In the genomic region with DNA sequence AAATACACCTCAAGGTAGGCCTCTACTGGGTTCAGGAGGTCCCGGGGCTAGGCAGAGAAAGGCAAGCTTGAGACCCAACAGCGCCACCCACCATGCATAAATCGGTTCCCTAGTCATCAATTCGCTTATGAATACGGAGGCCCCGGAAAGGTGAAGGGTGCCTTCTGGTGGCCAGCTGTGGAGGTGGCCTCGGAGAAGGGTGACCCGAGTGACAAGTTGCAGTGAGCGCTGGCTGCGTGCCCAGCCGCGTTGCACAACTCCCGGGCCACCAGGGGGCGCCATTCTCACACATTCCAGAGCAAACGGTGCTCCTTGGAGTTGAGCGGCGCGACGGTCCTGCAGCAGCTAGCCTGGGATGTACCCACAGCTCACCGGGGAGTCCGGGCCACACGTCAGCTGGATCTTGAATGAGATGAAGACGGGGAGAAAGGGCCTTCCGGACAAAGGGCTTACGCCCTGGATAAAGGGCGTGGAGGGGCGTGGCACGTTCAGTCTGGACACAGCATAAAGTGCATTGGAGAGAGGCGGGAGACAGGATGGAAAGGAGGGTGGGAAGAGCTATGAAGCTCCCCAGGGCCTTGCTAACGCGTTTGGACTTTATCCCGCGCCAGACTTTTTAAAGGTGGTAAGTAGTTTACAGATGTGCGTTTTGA, we compare ENCODE assay signal across 1 cellular context.
A peak's percentile ranks its signal among the peaks of the same experiment; 100 is the strongest.
TF ChIP-seq lines count a peak whose summit lies in the region.

No MANE protein-coding gene starts in this region.

TF ChIP-seq in HepG2, 621 proteins besides CTCF, POLR2A, EP300 and RAD21 (continued from another document and continues in another):
- TF ChIP-seq SRSF9 (IDR thresholded peaks at IDR 0.05; ENCODE audit: borderline replicate concordance, insufficient read depth, low read depth, low read length, poor library complexity, severe bottlenecking) (no peak), AHDC1 (CRISPR knock-in tag; IDR thresholded peaks at IDR 0.05; ENCODE audit: borderline replicate concordance) (no peak), TERF1 (CRISPR knock-in tag; IDR thresholded peaks at IDR 0.05) (no peak), JARID2 (CRISPR knock-in tag; IDR thresholded peaks at IDR 0.05; ENCODE audit: insufficient replicate concordance) (no peak), CEBPB (IDR thresholded peaks at IDR 0.05; ENCODE audit: borderline replicate concordance, low read depth, low read length) (peak; percentile 99), ZNF383 (CRISPR knock-in tag; IDR thresholded peaks at IDR 0.05; ENCODE audit: borderline replicate concordance) (peak; percentile 90; the same call in 1 of the 2 replicates), ZNF709 (CRISPR knock-in tag; IDR thresholded peaks at IDR 0.05) (peak; percentile 55; the same call in 1 of the 2 replicates), ZSCAN9 (CRISPR knock-in tag; IDR thresholded peaks at IDR 0.05; ENCODE audit: borderline replicate concordance) (peak; percentile 45; the same call in 1 of the 2 replicates), ZNF629 (CRISPR knock-in tag; conservative IDR thresholded peaks at IDR 0.05) (peak; percentile 63), IRF1 (CRISPR knock-in tag; IDR thresholded peaks at IDR 0.05; ENCODE audit: low read depth) (peak; percentile 94), ZNF83 (CRISPR knock-in tag; IDR thresholded peaks at IDR 0.05; ENCODE audit: borderline replicate concordance) (peak; percentile 77; the same call in 1 of the 2 replicates), CEBPZ (IDR thresholded peaks at IDR 0.05; ENCODE audit: low read length) (no peak), ZNF512B (CRISPR knock-in tag; IDR thresholded peaks at IDR 0.05; ENCODE audit: borderline replicate concordance) (peak; percentile 86), ZNF263 (CRISPR knock-in tag; IDR thresholded peaks at IDR 0.05) (peak; percentile 97), KLF16 (CRISPR knock-in tag; IDR thresholded peaks at IDR 0.05) (peak in 1 of 2 experiments; percentile 99; a peak in 2 of 4 replicates), TMF1 (CRISPR knock-in tag; IDR thresholded peaks at IDR 0.05; ENCODE audit: low read depth) (no peak; the same call in 1 of the 2 replicates), SOX6 (IDR thresholded peaks at IDR 0.05) (no peak), SOX6 (CRISPR knock-in tag; IDR thresholded peaks at IDR 0.05) (peak; percentile 91), ZBTB46 (CRISPR knock-in tag; IDR thresholded peaks at IDR 0.05; ENCODE audit: borderline replicate concordance) (peak; percentile 90; the same call in 1 of the 2 replicates), ARID5B (CRISPR knock-in tag; IDR thresholded peaks at IDR 0.05) (peak; percentile 95), NFKBIZ (CRISPR knock-in tag; IDR thresholded peaks at IDR 0.05) (peak; percentile 95)
- TF ChIP-seq, protein P1, sequence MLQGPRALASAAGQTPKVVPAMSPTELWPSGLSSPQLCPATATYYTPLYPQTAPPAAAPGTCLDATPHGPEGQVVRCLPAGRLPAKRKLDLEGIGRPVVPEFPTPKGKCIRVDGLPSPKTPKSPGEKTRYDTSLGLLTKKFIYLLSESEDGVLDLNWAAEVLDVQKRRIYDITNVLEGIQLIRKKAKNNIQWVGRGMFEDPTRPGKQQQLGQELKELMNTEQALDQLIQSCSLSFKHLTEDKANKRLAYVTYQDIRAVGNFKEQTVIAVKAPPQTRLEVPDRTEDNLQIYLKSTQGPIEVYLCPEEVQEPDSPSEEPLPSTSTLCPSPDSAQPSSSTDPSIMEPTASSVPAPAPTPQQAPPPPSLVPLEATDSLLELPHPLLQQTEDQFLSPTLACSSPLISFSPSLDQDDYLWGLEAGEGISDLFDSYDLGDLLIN (CRISPR knock-in tag; IDR thresholded peaks at IDR 0.05; ENCODE audit: borderline replicate concordance): no peak
